ENCODE assay signal across 9 cellular contexts in genomic region chr14:59871166-59871495, GRCh38. TPM values are rescaled to one million over a fixed set of nuclear protein-coding genes. Genes with fewer than 3 reads are reported as not detected.
DNase-seq lines count a peak whose midpoint lies in the region; ATAC-seq lines count a peak whose summit lies in the region.
"Had no signal": no experiment of that assay in that cellular context is flagged by ENCODE, and none has a peak within 500 bp of the region (broad histone marks: within the 10 kb centered on the region; RNA-seq: fewer than 3 reads in every experiment).

No MANE protein-coding gene starts in this region.

- no peak for DNase-seq in T-helper 2 cell treated with Interferon-gamma antibody and Interleukin-4, amounts not matched to agents 5 μg/mL and 100 μg/mL, for 36 hours (ENCODE audit: low spot score)
- DNase-seq in T-helper 2 cell (no peak), inferior parietal cortex (ENCODE audit: extremely low spot score) (peak; percentile 52), superior temporal gyrus (ENCODE audit: extremely low spot score) (peak; percentile 74), iPS-NIHi7 (ENCODE audit: extremely low spot score) (no peak)
- DNase-seq in activated CD8-positive, alpha-beta memory T cell treated with anti-CD3 and anti-CD28 coated beads, Interleukin-2, amount 50 U/mL, for 48 hours: no peak
- DNase-seq: stimulated activated CD4-positive, alpha-beta T cell treated with anti-CD3 and anti-CD28 coated beads, Interleukin-4, amount 100 ng/mL, for 24 hours had no signal

- no peaks in the 10 kb centered on the region for H3K9me3 Mint-ChIP-seq in T-helper 2 cell treated with Interferon-gamma antibody and Interleukin-4, amounts not matched to agents 5 μg/mL and 100 μg/mL, for 36 hours
- no peaks in the 10 kb centered on the region for H3K9me3 Mint-ChIP-seq in activated T-helper 17 cell treated with anti-CD3 and anti-CD28 coated beads, Interleukin-2, amount 50 U/mL, for 72 hours

- no peak overlapping the region for H3K27ac Mint-ChIP-seq in T-helper 2 cell treated with Interferon-gamma antibody and Interleukin-4, amounts not matched to agents 5 μg/mL and 100 μg/mL, for 36 hours
- H3K27ac Mint-ChIP-seq in activated T-helper 17 cell treated with anti-CD3 and anti-CD28 coated beads, Interleukin-2, amount 50 U/mL, for 72 hours: no peak overlapping the region

- peaks cover 5% of the 10 kb centered on the region for H3K4me1 Mint-ChIP-seq in T-helper 2 cell treated with Interferon-gamma antibody and Interleukin-4, amounts not matched to agents 5 μg/mL and 100 μg/mL, for 36 hours (ENCODE audit: low read depth)
- no peaks in the 10 kb centered on the region for H3K4me1 Mint-ChIP-seq in activated T-helper 17 cell treated with anti-CD3 and anti-CD28 coated beads, Interleukin-2, amount 50 U/mL, for 72 hours

- H3K36me3 Mint-ChIP-seq in T-helper 2 cell treated with Interferon-gamma antibody and Interleukin-4, amounts not matched to agents 5 μg/mL and 100 μg/mL, for 36 hours (ENCODE audit: low read depth): no peaks in the 10 kb centered on the region
- H3K36me3 Mint-ChIP-seq in activated T-helper 17 cell treated with anti-CD3 and anti-CD28 coated beads, Interleukin-2, amount 50 U/mL, for 72 hours (ENCODE audit: low read depth): no peaks in the 10 kb centered on the region

- no peak for ATAC-seq in activated T-helper 17 cell treated with anti-CD3 and anti-CD28 coated beads, Interleukin-2, amount 50 U/mL, for 72 hours (replicated peaks)
- ATAC-seq in GM21529 (IDR thresholded peaks at IDR 0.05; ENCODE audit: unreplicated experiment): no peak

- peak overlapping the region; percentile 85 for H3K4me3 Mint-ChIP-seq in T-helper 2 cell treated with Interferon-gamma antibody and Interleukin-4, amounts not matched to agents 5 μg/mL and 100 μg/mL, for 36 hours
- peak overlapping the region; percentile 74 for H3K4me3 Mint-ChIP-seq in activated T-helper 17 cell treated with anti-CD3 and anti-CD28 coated beads, Interleukin-2, amount 50 U/mL, for 72 hours

- peaks cover 56% of the 10 kb centered on the region for H3K27me3 Mint-ChIP-seq in T-helper 2 cell treated with Interferon-gamma antibody and Interleukin-4, amounts not matched to agents 5 μg/mL and 100 μg/mL, for 36 hours (ENCODE audit: low read depth)
- peaks cover 42% of the 10 kb centered on the region for H3K27me3 Mint-ChIP-seq in activated T-helper 17 cell treated with anti-CD3 and anti-CD28 coated beads, Interleukin-2, amount 50 U/mL, for 72 hours

RNA-seq across cellular contexts. Expression of gene RTN1, which starts 0.6 kb away (rescaled TPM):
- total RNA-seq in activated T-helper 17 cell treated with anti-CD3 and anti-CD28 coated beads, Interleukin-2, amount 50 U/mL, for 72 hours: not detected

RNA-seq across cellular contexts. Expression of gene LRRC9, which starts 48.8 kb away (rescaled TPM):
- not detected for total RNA-seq in activated T-helper 17 cell treated with anti-CD3 and anti-CD28 coated beads, Interleukin-2, amount 50 U/mL, for 72 hours

Comparison
In these comparisons a context has a peak if more than half of its experiments do, and no peak if none do; other contexts are left out.
1. DNase-seq: peak in inferior parietal cortex (single experiment) and superior temporal gyrus (single experiment); none in T-helper 2 cell treated with Interferon-gamma antibody and Interleukin-4, amounts not matched to agents 5 μg/mL and 100 μg/mL, for 36 hours (single experiment), T-helper 2 cell (0 of 5), activated CD8-positive, alpha-beta memory T cell treated with anti-CD3 and anti-CD28 coated beads, Interleukin-2, amount 50 U/mL, for 48 hours (single experiment) and iPS-NIHi7 (single experiment).